ENCODE assay signal across 8 cellular contexts in the genomic region with DNA sequence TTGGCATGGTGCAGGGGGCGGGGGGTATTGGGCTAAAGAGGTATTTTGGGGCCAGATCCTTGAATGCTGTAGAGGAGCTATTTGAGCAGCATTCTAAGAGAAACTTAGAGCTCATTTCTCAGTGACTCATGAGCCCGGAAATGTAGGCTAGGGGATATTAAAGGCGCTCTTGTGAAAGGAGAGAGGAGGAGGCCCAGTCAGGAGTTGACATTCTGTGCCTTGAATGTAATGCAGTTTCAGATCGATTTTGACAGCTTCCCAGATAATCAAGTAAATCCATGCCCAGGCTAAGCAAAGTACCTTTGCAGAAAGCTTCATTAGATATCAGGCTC. TPM values are rescaled to one million over a fixed set of nuclear protein-coding genes. Genes with fewer than 3 reads are reported as not detected.
DNase-seq lines count a peak whose midpoint lies in the region; ATAC-seq and TF ChIP-seq lines count a peak whose summit lies in the region.

No MANE protein-coding gene starts in this region.

- TF ChIP-seq CTCF in HEK293 (tag by site-specific recombination; IDR thresholded peaks at IDR 0.05) (no peak), right lobe of liver (IDR thresholded peaks at IDR 0.05) (no peak)

- POLR2A ChIA-PET in HEK293 (lab: Yijun Ruan, JAX), result interaction anchor here (0.6 to 1.9 kb wide), 9 partner anchors 14 to 97 kb away, joined by 3 to 8 read pairs (median 3); no protein-coding TSS in a partner anchor

- intact Hi-C loops in right lobe of liver (cut with DNase I), result no loop called here

- no peaks in the 10 kb centered on the region for H3K27me3 ChIP-seq in right lobe of liver

- peak; percentile 5 to 52 (median 10) for ATAC-seq in right lobe of liver
- peak; percentile 62 for ATAC-seq in stimulated activated naive CD8-positive, alpha-beta T cell treated with anti-CD3 and anti-CD28 coated beads, Interleukin-15, Interleukin-2, amounts not matched to agents 100 U/mL and 50 U/mL, for 24 hours
- no peak for ATAC-seq in HG03571 (IDR thresholded peaks at IDR 0.05; ENCODE audit: unreplicated experiment)
- no peak for ATAC-seq in GM18858 (IDR thresholded peaks at IDR 0.05; ENCODE audit: unreplicated experiment)

- CTCF ChIA-PET in HEK293 (lab: Yijun Ruan, JAX), result interaction anchor here (0.7 to 2.3 kb wide), 18 partner anchors 9 to 934 kb away, joined by 3 to 14 read pairs (median 3); no protein-coding TSS in a partner anchor

- peaks cover 3% of the 10 kb centered on the region; the same call in 1 of the 2 replicates for H3K4me1 ChIP-seq in HEK293 (ENCODE audit: control insufficient read depth, insufficient read depth, low read length)
- H3K4me1 ChIP-seq in right lobe of liver, result peaks cover 0 to 20% (median 7%) of the 10 kb centered on the region in 4 donors

- no peaks in the 10 kb centered on the region for H3K9me3 ChIP-seq in HEK293 (ENCODE audit: control insufficient read depth, insufficient read depth, low read depth, low read length)
- no peaks in the 10 kb centered on the region for H3K9me3 ChIP-seq in right lobe of liver

- peak overlapping the region; percentile 87 for H3K4me3 ChIP-seq in HEK293 (ENCODE audit: low read depth, low read length)
- H3K4me3 ChIP-seq in right lobe of liver, result peak overlapping the region; percentile 93 to 97 (median 94)

- no peak for TF ChIP-seq POLR2A in right lobe of liver (IDR thresholded peaks at IDR 0.05)

- DNase-seq in EH (ENCODE audit: low read depth) (peak; percentile 84), T follicular helper cell (ENCODE audit: low read depth) (peak; percentile 31), right lobe of liver (no peak)
- peak; percentile 40 for DNase-seq in stimulated activated naive CD8-positive, alpha-beta T cell treated with anti-CD3 and anti-CD28 coated beads, Interleukin-15, Interleukin-2, amounts not matched to agents 100 U/mL and 50 U/mL, for 24 hours

- H3K27ac ChIP-seq in HEK293 (ENCODE audit: extremely low read depth, low read depth, low read length) (peak overlapping the region; percentile 84), cingulate gyrus (ENCODE audit: low read depth, low read length) (peak overlapping the region; percentile 25), right lobe of liver (peak overlapping the region; percentile 88 to 91 (median 91))

- H3K36me3 ChIP-seq in HEK293 (ENCODE audit: control insufficient read depth in 2 of 2, insufficient read depth in 1 of 2, low read length in 2 of 2) (peaks cover 4 to 8% of the 10 kb centered on the region in 2 experiments; a peak in 2 of 3 replicates), right lobe of liver (no peaks in the 10 kb centered on the region)

- WGBS in right lobe of liver (ENCODE audit: insufficient coverage, low coverage, low lambda C conversion rate, missing lambda C conversion rate), result 3% methylated on average over 4 of the region's 4 CpGs

TF ChIP-seq in HEK293, 187 proteins besides CTCF, POLR2A, EP300 and RAD21:
- TF ChIP-seq PRDM6 (tag by site-specific recombination; IDR thresholded peaks at IDR 0.05) (no peak), ZNF488 (tag by site-specific recombination; IDR thresholded peaks at IDR 0.05) (no peak), ZNF169 (tag by site-specific recombination; IDR thresholded peaks at IDR 0.05) (no peak), ZNF776 (tag by site-specific recombination; IDR thresholded peaks at IDR 0.05; ENCODE audit: borderline replicate concordance) (no peak), ZNF202 (tag by site-specific recombination; IDR thresholded peaks at IDR 0.05; ENCODE audit: borderline replicate concordance) (no peak), ZNF596 (tag by site-specific recombination; IDR thresholded peaks at IDR 0.05) (no peak), ZSCAN30 (tag by site-specific recombination; IDR thresholded peaks at IDR 0.05) (no peak), ZNF121 (tag by site-specific recombination; IDR thresholded peaks at IDR 0.05) (no peak), ZBTB17 (tag by site-specific recombination; IDR thresholded peaks at IDR 0.05) (peak; percentile 80), GLIS2 (tag by site-specific recombination; IDR thresholded peaks at IDR 0.05) (no peak), ZNF302 (tag by site-specific recombination; IDR thresholded peaks at IDR 0.05; ENCODE audit: low read depth) (no peak), ZNF366 (tag by site-specific recombination; conservative IDR thresholded peaks at IDR 0.05) (0 out of 2 replicates have a peak, but pooled peaks have one; percentile 8)
- TF ChIP-seq, protein P1, sequence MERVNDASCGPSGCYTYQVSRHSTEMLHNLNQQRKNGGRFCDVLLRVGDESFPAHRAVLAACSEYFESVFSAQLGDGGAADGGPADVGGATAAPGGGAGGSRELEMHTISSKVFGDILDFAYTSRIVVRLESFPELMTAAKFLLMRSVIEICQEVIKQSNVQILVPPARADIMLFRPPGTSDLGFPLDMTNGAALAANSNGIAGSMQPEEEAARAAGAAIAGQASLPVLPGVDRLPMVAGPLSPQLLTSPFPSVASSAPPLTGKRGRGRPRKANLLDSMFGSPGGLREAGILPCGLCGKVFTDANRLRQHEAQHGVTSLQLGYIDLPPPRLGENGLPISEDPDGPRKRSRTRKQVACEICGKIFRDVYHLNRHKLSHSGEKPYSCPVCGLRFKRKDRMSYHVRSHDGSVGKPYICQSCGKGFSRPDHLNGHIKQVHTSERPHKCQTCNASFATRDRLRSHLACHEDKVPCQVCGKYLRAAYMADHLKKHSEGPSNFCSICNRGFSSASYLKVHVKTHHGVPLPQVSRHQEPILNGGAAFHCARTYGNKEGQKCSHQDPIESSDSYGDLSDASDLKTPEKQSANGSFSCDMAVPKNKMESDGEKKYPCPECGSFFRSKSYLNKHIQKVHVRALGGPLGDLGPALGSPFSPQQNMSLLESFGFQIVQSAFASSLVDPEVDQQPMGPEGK (tag by site-specific recombination; IDR thresholded peaks at IDR 0.05), result 0 out of 2 replicates have a peak, but pooled peaks have one; percentile 20
- TF ChIP-seq, protein P2, sequence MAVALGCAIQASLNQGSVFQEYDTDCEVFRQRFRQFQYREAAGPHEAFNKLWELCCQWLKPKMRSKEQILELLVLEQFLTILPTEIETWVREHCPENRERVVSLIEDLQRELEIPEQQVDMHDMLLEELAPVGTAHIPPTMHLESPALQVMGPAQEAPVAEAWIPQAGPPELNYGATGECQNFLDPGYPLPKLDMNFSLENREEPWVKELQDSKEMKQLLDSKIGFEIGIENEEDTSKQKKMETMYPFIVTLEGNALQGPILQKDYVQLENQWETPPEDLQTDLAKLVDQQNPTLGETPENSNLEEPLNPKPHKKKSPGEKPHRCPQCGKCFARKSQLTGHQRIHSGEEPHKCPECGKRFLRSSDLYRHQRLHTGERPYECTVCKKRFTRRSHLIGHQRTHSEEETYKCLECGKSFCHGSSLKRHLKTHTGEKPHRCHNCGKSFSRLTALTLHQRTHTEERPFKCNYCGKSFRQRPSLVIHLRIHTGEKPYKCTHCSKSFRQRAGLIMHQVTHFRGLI (tag by site-specific recombination; IDR thresholded peaks at IDR 0.05), result no peak

RNA-seq across cellular contexts. Expression of gene CAB39, which starts 1.4 kb away (rescaled TPM):
- total RNA-seq in right lobe of liver, result 10 to 100 TPM; 25.3 to 32.4 (median 27.8) TPM

Comparison
In these comparisons a context has a peak if more than half of its experiments do, and no peak if none do; other contexts are left out.
1. DNase-seq: peak in EH (single experiment), T follicular helper cell (single experiment) and stimulated activated naive CD8-positive, alpha-beta T cell treated with anti-CD3 and anti-CD28 coated beads, Interleukin-15, Interleukin-2, amounts not matched to agents 100 U/mL and 50 U/mL, for 24 hours (single experiment); none in right lobe of liver (0 of 3).
2. H3K27ac ChIP-seq: peak in every context shown above with its lines; median percentile 91 in right lobe of liver; 84 in HEK293; 25 in cingulate gyrus.
3. ATAC-seq: peak in right lobe of liver (4 of 4) and stimulated activated naive CD8-positive, alpha-beta T cell treated with anti-CD3 and anti-CD28 coated beads, Interleukin-15, Interleukin-2, amounts not matched to agents 100 U/mL and 50 U/mL, for 24 hours (single experiment); none in HG03571 (single experiment) and GM18858 (single experiment).